In genomic region chr10:69629519-69629896, GRCh38 we compare ENCODE assay signal across 9 cellular contexts. TPM values are rescaled to one million over a fixed set of nuclear protein-coding genes. Genes with fewer than 3 reads are reported as not detected.
DNase-seq lines count a peak whose midpoint lies in the region; ATAC-seq and TF ChIP-seq lines count a peak whose summit lies in the region.
"Had no signal": no experiment of that assay in that cellular context is flagged by ENCODE, and none has a peak within 500 bp of the region (broad histone marks: within the 10 kb centered on the region; RNA-seq: fewer than 3 reads in every experiment).

No MANE protein-coding gene starts in this region.

- H3K9me3 ChIP-seq in iPS-18c (ENCODE audit: control insufficient read depth, insufficient read depth, low read length), result no peaks in the 10 kb centered on the region
- H3K9me3 ChIP-seq in smooth muscle cell (replicated peaks; ENCODE audit: low read depth), result no peaks in the 10 kb centered on the region

- H3K27me3 Mint-ChIP-seq in activated naive CD8-positive, alpha-beta T cell, result no peaks in the 10 kb centered on the region

- no peaks in the 10 kb centered on the region for H4K20me1 ChIP-seq in smooth muscle cell (ENCODE audit: low read depth)

- peaks cover 33% of the 10 kb centered on the region for H3K27me3 ChIP-seq in smooth muscle cell (ENCODE audit: low read depth)

- no peak overlapping the region for H3K27ac ChIP-seq in smooth muscle cell (ENCODE audit: low read depth)

- ATAC-seq in GM19452 (IDR thresholded peaks at IDR 0.05; ENCODE audit: unreplicated experiment), result no peak

- peak overlapping the region; percentile 73 for H3K4me3 Mint-ChIP-seq in activated naive CD8-positive, alpha-beta T cell

- H3K4me3 ChIP-seq in iPS-18c (ENCODE audit: insufficient read depth, low read depth, low read length), result peak overlapping the region; percentile 81; the same call in 1 of the 2 replicates
- H3K4me3 ChIP-seq in smooth muscle cell, result peak overlapping the region; percentile 69

- H3K27ac Mint-ChIP-seq in activated naive CD8-positive, alpha-beta T cell, result no peak overlapping the region

- peaks cover 6% of the 10 kb centered on the region for H3K9me3 Mint-ChIP-seq in activated naive CD8-positive, alpha-beta T cell (ENCODE audit: low read depth)

- DNase-seq in DMS53 (lab: John Stamatoyannopoulos, UW), result peak; percentile 59
- DNase-seq in DMS53 treated with DMSO at 0.1 percent for 48 hours (lab: John Stamatoyannopoulos, UW; ENCODE audit: unreplicated experiment), result no peak
- no peak for DNase-seq in smooth muscle cell (lab: John Stamatoyannopoulos, UW; ENCODE audit: unreplicated experiment)
- no peak for DNase-seq in GM13976 (ENCODE audit: low spot score)
- DNase-seq in HK-2 (ENCODE audit: unreplicated experiment), result no peak
- DNase-seq: NCI-H1694 had no signal

- TF ChIP-seq CTCF in smooth muscle cell (IDR thresholded peaks at IDR 0.05; ENCODE audit: borderline replicate concordance, insufficient read depth, poor library complexity, severe bottlenecking), result no peak
- TF ChIP-seq CTCF in GM13976 (IDR thresholded peaks at IDR 0.05; ENCODE audit: borderline replicate concordance, control extremely low read depth, extremely low read depth, insufficient read depth, missing control alignments), result no peak

- H3K4me1 Mint-ChIP-seq in activated naive CD8-positive, alpha-beta T cell (ENCODE audit: low read depth), result peaks cover 23% of the 10 kb centered on the region

- no peak overlapping the region for H3K9ac ChIP-seq in smooth muscle cell (ENCODE audit: low read depth)

- no peaks in the 10 kb centered on the region for H3K79me2 ChIP-seq in smooth muscle cell (ENCODE audit: low read depth)

- peaks cover 3% of the 10 kb centered on the region for H3K4me1 ChIP-seq in smooth muscle cell (ENCODE audit: low read depth)

- peak overlapping the region; percentile 84 for H2AFZ ChIP-seq in smooth muscle cell (ENCODE audit: low read depth)

- H3F3A ChIP-seq in smooth muscle cell (ENCODE audit: low read depth), result no peaks in the 10 kb centered on the region

- H3K36me3 Mint-ChIP-seq in activated naive CD8-positive, alpha-beta T cell, result no peaks in the 10 kb centered on the region

- in situ Hi-C loops in GM13976 (cut with MboI; ENCODE audit: low sequenced_read_pairs, unreplicated experiment), result no loop called here

- H3K4me2 ChIP-seq in smooth muscle cell, result peak overlapping the region; percentile 95

- H3K36me3 ChIP-seq in smooth muscle cell (ENCODE audit: low read depth), result no peaks in the 10 kb centered on the region

- WGBS in smooth muscle cell (ENCODE audit: low lambda C conversion rate), result 82% methylated on average over 2 of the region's 2 CpGs

RNA-seq across cellular contexts. Expression of gene FAM241B, which starts 0.5 kb away (rescaled TPM):
- 0.81 and 4.1 TPM in 2 replicates for total RNA-seq in smooth muscle cell
- polyA plus RNA-seq in smooth muscle cell, result 8.0 and 9.6 TPM in 2 replicates

RNA-seq across cellular contexts. Expression of gene NEUROG3, which starts 56.3 kb away (rescaled TPM):
- total RNA-seq in smooth muscle cell, result not detected in 2 replicates
- polyA plus RNA-seq in smooth muscle cell, result not detected in 2 replicates
